ENCODE assay signal across 1 cellular context in the genomic region with DNA sequence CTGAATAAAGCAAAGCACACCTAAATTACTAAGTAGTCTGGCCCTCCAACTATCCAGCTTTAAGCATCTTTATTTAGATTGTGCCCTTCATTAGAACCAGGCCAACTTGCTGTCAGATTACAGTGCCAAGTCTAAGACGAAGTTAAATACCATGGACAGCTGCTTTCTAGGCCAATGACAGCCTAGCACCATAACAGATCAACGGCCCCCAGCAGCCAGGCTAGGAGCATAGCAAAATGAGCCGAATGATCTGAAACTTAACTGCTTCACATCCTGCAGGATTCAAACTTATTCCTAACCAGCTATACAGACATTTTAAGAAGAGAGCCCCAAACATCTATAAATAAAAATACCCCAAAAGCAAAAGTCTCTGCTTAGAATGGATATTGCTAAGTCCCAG.
TF ChIP-seq lines count a peak whose summit lies in the region.

No MANE protein-coding gene starts in this region.

TF ChIP-seq in HepG2, 621 proteins besides CTCF, POLR2A, EP300 and RAD21 (continued from another document):
- TF ChIP-seq, protein P1, sequence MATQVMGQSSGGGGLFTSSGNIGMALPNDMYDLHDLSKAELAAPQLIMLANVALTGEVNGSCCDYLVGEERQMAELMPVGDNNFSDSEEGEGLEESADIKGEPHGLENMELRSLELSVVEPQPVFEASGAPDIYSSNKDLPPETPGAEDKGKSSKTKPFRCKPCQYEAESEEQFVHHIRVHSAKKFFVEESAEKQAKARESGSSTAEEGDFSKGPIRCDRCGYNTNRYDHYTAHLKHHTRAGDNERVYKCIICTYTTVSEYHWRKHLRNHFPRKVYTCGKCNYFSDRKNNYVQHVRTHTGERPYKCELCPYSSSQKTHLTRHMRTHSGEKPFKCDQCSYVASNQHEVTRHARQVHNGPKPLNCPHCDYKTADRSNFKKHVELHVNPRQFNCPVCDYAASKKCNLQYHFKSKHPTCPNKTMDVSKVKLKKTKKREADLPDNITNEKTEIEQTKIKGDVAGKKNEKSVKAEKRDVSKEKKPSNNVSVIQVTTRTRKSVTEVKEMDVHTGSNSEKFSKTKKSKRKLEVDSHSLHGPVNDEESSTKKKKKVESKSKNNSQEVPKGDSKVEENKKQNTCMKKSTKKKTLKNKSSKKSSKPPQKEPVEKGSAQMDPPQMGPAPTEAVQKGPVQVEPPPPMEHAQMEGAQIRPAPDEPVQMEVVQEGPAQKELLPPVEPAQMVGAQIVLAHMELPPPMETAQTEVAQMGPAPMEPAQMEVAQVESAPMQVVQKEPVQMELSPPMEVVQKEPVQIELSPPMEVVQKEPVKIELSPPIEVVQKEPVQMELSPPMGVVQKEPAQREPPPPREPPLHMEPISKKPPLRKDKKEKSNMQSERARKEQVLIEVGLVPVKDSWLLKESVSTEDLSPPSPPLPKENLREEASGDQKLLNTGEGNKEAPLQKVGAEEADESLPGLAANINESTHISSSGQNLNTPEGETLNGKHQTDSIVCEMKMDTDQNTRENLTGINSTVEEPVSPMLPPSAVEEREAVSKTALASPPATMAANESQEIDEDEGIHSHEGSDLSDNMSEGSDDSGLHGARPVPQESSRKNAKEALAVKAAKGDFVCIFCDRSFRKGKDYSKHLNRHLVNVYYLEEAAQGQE (IDR thresholded peaks at IDR 0.05; ENCODE audit: borderline replicate concordance in 1 of 2, low read depth in 1 of 2, low read length in 2 of 2), result peak; percentile 47 to 93
- TF ChIP-seq, protein P2, sequence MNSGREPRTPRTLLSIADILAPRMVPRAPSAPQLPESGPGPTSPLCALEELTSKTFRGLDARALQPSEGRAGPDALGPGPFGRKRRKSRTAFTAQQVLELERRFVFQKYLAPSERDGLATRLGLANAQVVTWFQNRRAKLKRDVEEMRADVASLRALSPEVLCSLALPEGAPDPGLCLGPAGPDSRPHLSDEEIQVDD (CRISPR knock-in tag; IDR thresholded peaks at IDR 0.05; ENCODE audit: borderline replicate concordance), result no peak
